Comparison of ENCODE assay signal across 18 cellular contexts in the genomic region with DNA sequence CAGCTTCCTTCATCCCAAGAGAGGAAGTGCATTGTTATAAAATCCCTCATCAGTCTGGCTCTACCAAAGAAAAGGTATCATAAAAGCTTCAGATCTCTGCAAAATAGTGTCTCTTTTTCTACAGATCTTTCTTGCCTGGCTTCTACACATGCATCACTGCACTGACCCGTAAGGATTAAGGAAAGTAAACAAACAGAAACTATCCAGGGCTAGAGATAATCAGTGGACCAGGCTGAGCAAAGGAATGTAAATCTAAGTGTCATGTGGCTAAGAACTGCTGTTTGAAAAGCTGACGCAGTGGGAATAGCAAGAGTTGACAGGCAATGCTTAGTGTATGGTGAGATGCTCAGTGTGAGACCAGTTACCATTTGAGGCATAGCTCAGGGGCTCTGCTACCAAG.
DNase-seq lines count a peak whose midpoint lies in the region; ATAC-seq and TF ChIP-seq lines count a peak whose summit lies in the region.
"Had no signal": no experiment of that assay in that cellular context is flagged by ENCODE, and none has a peak within 500 bp of the region (broad histone marks: within the 10 kb centered on the region; RNA-seq: fewer than 3 reads in every experiment).

No MANE protein-coding gene starts in this region.

- ATAC-seq in GM18907 (IDR thresholded peaks at IDR 0.05; ENCODE audit: unreplicated experiment) = peak; percentile 10
- ATAC-seq in HG02973 (IDR thresholded peaks at IDR 0.05; ENCODE audit: unreplicated experiment) = no peak
- ATAC-seq: HCT116, heart left ventricle, left colon had no signal

- TF ChIP-seq CTCF in fibroblast of villous mesenchyme (IDR thresholded peaks at IDR 0.05; ENCODE audit: insufficient read depth, low read depth, low read length) = no peak

- H2BK15ac ChIP-seq in neuronal stem cell (ENCODE audit: low read length) = no peak overlapping the region

- no peak overlapping the region for H3K9ac ChIP-seq in HUES48 (ENCODE audit: low read depth, low read length)
- no peak overlapping the region for H3K9ac ChIP-seq in neuronal stem cell (ENCODE audit: low read depth, low read length, poor library complexity)
- H3K9ac ChIP-seq: SK-N-SH had no signal

- no peaks in the 10 kb centered on the region for H3K27me3 ChIP-seq in HUES48 (ENCODE audit: control insufficient read depth, insufficient read depth, low read length)
- H3K27me3 ChIP-seq in neuronal stem cell (ENCODE audit: control insufficient read depth in 3 of 3, insufficient read depth in 3 of 3, low read depth in 1 of 3, low read length in 3 of 3) = no peaks in the 10 kb centered on the region
- H3K27me3 ChIP-seq: heart left ventricle, MG63, tibial nerve had no signal

- no peak overlapping the region for H4K8ac ChIP-seq in neuronal stem cell (ENCODE audit: low read depth, low read length)

- H3K4me1 ChIP-seq in HUES48 (ENCODE audit: control insufficient read depth, insufficient read depth, low read length) (peaks cover 18% of the 10 kb centered on the region; the same call in 1 of the 2 replicates), neuronal stem cell (ENCODE audit: control insufficient read depth in 2 of 2, insufficient read depth in 1 of 2, low read depth in 1 of 2, low read length in 2 of 2) (peaks cover 3 to 9% of the 10 kb centered on the region in 2 donors)
- H3K4me1 ChIP-seq: heart left ventricle, tibial nerve had no signal

- DNase-seq in fibroblast of villous mesenchyme (ENCODE audit: low read depth) (peak; percentile 67), neuronal stem cell (ENCODE audit: low spot score) (peak; percentile 52), hepatic stellate cell (ENCODE audit: low spot score) (no peak), activated gamma-delta T cell treated with Interleukin-2 at 50 U/mL for 16 hours (no peak), SKM-1 (lab: John Stamatoyannopoulos, UW; ENCODE audit: unreplicated experiment) (no peak)
- DNase-seq: amniotic stem cell; erythroblast; heart left ventricle; left colon; MG63; NCI-H2029; SK-N-SH; stimulated activated CD4-positive, alpha-beta T cell treated with anti-CD3 and anti-CD28 coated beads, Interleukin-4, amount 100 ng/mL, for 24 hours had no signal

- H3K4me2 ChIP-seq in neuronal stem cell (ENCODE audit: insufficient read depth, low read length, poor library complexity, severe bottlenecking) = no peak overlapping the region
- H3K4me2 ChIP-seq: SK-N-SH had no signal

- H3K14ac ChIP-seq in neuronal stem cell (ENCODE audit: low read length) = no peak overlapping the region

- no peak overlapping the region for H2AK5ac ChIP-seq in neuronal stem cell (ENCODE audit: low read depth, low read length)

- no peak overlapping the region for H3K18ac ChIP-seq in neuronal stem cell (ENCODE audit: low read length)

- H3K4ac ChIP-seq in neuronal stem cell (ENCODE audit: low read length) = no peak overlapping the region

- H3K23ac ChIP-seq in neuronal stem cell (ENCODE audit: low read depth, low read length, poor library complexity) = no peak overlapping the region

- no peaks in the 10 kb centered on the region for H3K79me1 ChIP-seq in neuronal stem cell (ENCODE audit: low read depth, low read length)

- H3K27ac ChIP-seq in HUES48 (ENCODE audit: low read depth, low read length) = peak overlapping the region; percentile 72
- no peak overlapping the region for H3K27ac ChIP-seq in neuronal stem cell (replicated peaks; ENCODE audit: low read length)
- H3K27ac ChIP-seq: heart left ventricle, tibial nerve had no signal

- H3K4me3 ChIP-seq in HUES48 (ENCODE audit: low read depth, low read length) (no peak overlapping the region), fibroblast of villous mesenchyme (ENCODE audit: low read depth, low read length) (no peak overlapping the region), neuronal stem cell (ENCODE audit: low read length in 2 of 2) (no peak overlapping the region)
- H3K4me3 ChIP-seq: heart left ventricle, MG63, tibial nerve had no signal

- no CpG with 5 or more reads among the region's 2 CpGs for WGBS in neuronal stem cell (ENCODE audit: extremely low coverage in 2 of 2, insufficient read length in 2 of 2, insufficient replicate concordance in 1 of 2), 2 donors

- H2AFZ ChIP-seq in neuronal stem cell (ENCODE audit: low read length) = peak overlapping the region; percentile 82

- H4K91ac ChIP-seq in neuronal stem cell (ENCODE audit: low read depth, low read length, poor library complexity) = no peak overlapping the region

- no peak overlapping the region for H2BK120ac ChIP-seq in neuronal stem cell (ENCODE audit: low read depth, low read length)

- H3K9me3 ChIP-seq in HUES48 (ENCODE audit: control insufficient read depth, insufficient read depth, low read length) = no peaks in the 10 kb centered on the region
- H3K9me3 ChIP-seq in neuronal stem cell (replicated peaks in 1 of 2; ENCODE audit: control insufficient read depth in 2 of 2, insufficient read depth in 1 of 2, low read depth in 1 of 2, low read length in 2 of 2) = no peaks in the 10 kb centered on the region
- H3K9me3 ChIP-seq: heart left ventricle, MG63, SK-N-SH, tibial nerve had no signal

- H3K36me3 ChIP-seq in HUES48 (ENCODE audit: control insufficient read depth, insufficient read depth, low read length) (no peaks in the 10 kb centered on the region), neuronal stem cell (replicated peaks in 1 of 2; ENCODE audit: control insufficient read depth in 2 of 2, insufficient read depth in 2 of 2, low read length in 2 of 2) (no peaks in the 10 kb centered on the region)
- H3K36me3 ChIP-seq: heart left ventricle, MG63, tibial nerve had no signal

- H2BK5ac ChIP-seq in neuronal stem cell (ENCODE audit: low read length) = no peak overlapping the region

- H2BK12ac ChIP-seq in neuronal stem cell (ENCODE audit: low read length) = no peak overlapping the region

Comparison
In these comparisons a context has a peak if more than half of its experiments do, and no peak if none do; other contexts are left out.
1. DNase-seq: peak in fibroblast of villous mesenchyme (single experiment) and neuronal stem cell (single experiment); none in hepatic stellate cell (single experiment), activated gamma-delta T cell treated with Interleukin-2 at 50 U/mL for 16 hours (single experiment) and SKM-1 (single experiment).